36 cellular contexts compared by ENCODE assay signal in the genomic region with DNA sequence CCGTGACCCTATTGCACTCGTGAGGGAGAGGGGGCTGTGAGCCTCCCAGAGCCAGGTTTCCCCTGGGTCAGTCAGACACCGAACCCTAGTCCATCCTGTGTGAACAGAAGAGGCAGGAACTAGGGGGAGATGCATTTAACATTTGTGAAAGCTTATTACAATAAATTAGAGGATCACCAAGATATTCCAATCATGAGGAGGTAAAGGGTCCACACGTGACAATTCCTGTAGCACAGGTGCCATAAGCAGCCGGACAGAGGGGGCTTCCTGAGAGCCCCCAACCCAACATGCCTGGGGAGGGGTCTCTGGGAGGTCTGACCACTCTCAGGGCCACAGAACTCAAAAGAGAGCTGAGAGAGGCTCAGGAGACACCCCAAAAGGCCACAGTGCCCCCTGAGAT.
"Had no signal": no experiment of that assay in that cellular context is flagged by ENCODE, and none has a peak within 500 bp of the region (broad histone marks: within the 10 kb centered on the region; RNA-seq: fewer than 3 reads in every experiment).

No MANE protein-coding gene starts in this region.

- H3K27me3 Mint-ChIP-seq: activated CD4-positive, alpha-beta T cell treated with anti-CD3 and anti-CD28 coated beads, Interleukin-2, amount 10 ng/mL, durations not matched to agents 7 days and 5 days had no signal

- DNase-seq: activated CD4-positive, alpha-beta memory T cell treated with anti-CD3 and anti-CD28 coated beads, Interleukin-2, amount 10 ng/mL, durations not matched to agents 7 days and 5 days; activated CD4-positive, alpha-beta T cell treated with anti-CD3 and anti-CD28 coated beads for 1 hour; activated CD4-positive, alpha-beta T cell treated with anti-CD3 and anti-CD28 coated beads for 36 hours; activated CD4-positive, alpha-beta T cell treated with anti-CD3 and anti-CD28 coated beads for 48 hours; activated CD4-positive, alpha-beta T cell treated with anti-CD3 and anti-CD28 coated beads, Interleukin-2, amount 10 ng/mL, durations not matched to agents 7 days and 5 days; activated CD4-positive, alpha-beta T cell treated with anti-CD3 and anti-CD28 coated beads, Interleukin-2, amount 50 U/mL, for 48 hours; activated CD4-positive, CD25-positive, alpha-beta regulatory T cell; activated CD8-positive, alpha-beta memory T cell treated with anti-CD3 and anti-CD28 coated beads for 24 hours; activated CD8-positive, alpha-beta memory T cell treated with anti-CD3 and anti-CD28 coated beads, Interleukin-2, amount 10 ng/mL, durations not matched to agents 7 days and 5 days; activated CD8-positive, alpha-beta memory T cell treated with anti-CD3 and anti-CD28 coated beads, Interleukin-2, amount 50 U/mL, for 48 hours; activated CD8-positive, alpha-beta T cell treated with anti-CD3 and anti-CD28 coated beads, Interleukin-2, amount 10 ng/mL, durations not matched to agents 7 days and 5 days; activated gamma-delta T cell treated with Interleukin-2 at 50 U/mL for 16 hours; activated naive CD4-positive, alpha-beta T cell; activated naive CD4-positive, alpha-beta T cell treated with anti-CD3 and anti-CD28 coated beads for 36 hours; activated naive CD4-positive, alpha-beta T cell treated with anti-CD3 and anti-CD28 coated beads, Interleukin-2, amount 50 U/mL, for 16 hours; activated naive CD8-positive, alpha-beta T cell treated with anti-CD3 and anti-CD28 coated beads for 36 hours; activated T-cell treated with anti-CD3 and anti-CD28 coated beads, Interleukin-2, amount 50 U/mL, for 4 hours; activated T-cell treated with anti-CD3 and anti-CD28 coated beads, Interleukin-2, amount 50 U/mL, for 72 hours; adrenal gland; amniotic stem cell; aorta; body of pancreas; cerebellar nuclear complex; T-cell; T-helper 17 cell; T1000 had no signal

- H3K4me1 Mint-ChIP-seq: activated CD4-positive, alpha-beta memory T cell treated with anti-CD3 and anti-CD28 coated beads, Interleukin-2, amount 10 ng/mL, durations not matched to agents 7 days and 5 days; activated CD4-positive, alpha-beta T cell treated with anti-CD3 and anti-CD28 coated beads for 36 hours; activated CD4-positive, alpha-beta T cell treated with anti-CD3 and anti-CD28 coated beads, Interleukin-2, amount 10 ng/mL, durations not matched to agents 7 days and 5 days; activated CD8-positive, alpha-beta memory T cell treated with anti-CD3 and anti-CD28 coated beads, Interleukin-2, amount 10 ng/mL, durations not matched to agents 7 days and 5 days; activated naive CD8-positive, alpha-beta T cell treated with anti-CD3 and anti-CD28 coated beads for 36 hours; activated T-helper 17 cell treated with anti-CD3 and anti-CD28 coated beads, Interleukin-2, amount 50 U/mL, for 72 hours; central memory CD8-positive, alpha-beta T cell; T-cell; T-helper 17 cell had no signal

- H3K9me3 ChIP-seq: adrenal gland, body of pancreas, breast epithelium had no signal

- H3K27ac Mint-ChIP-seq: activated CD4-positive, alpha-beta memory T cell treated with anti-CD3 and anti-CD28 coated beads, Interleukin-2, amount 10 ng/mL, durations not matched to agents 7 days and 5 days; activated CD4-positive, alpha-beta T cell treated with anti-CD3 and anti-CD28 coated beads for 36 hours; activated CD4-positive, alpha-beta T cell treated with anti-CD3 and anti-CD28 coated beads, Interleukin-2, amount 10 ng/mL, durations not matched to agents 7 days and 5 days; activated CD8-positive, alpha-beta memory T cell treated with anti-CD3 and anti-CD28 coated beads, Interleukin-2, amount 10 ng/mL, durations not matched to agents 7 days and 5 days; activated CD8-positive, alpha-beta T cell treated with anti-CD3 and anti-CD28 coated beads, Interleukin-2, amount 10 ng/mL, durations not matched to agents 7 days and 5 days; activated naive CD4-positive, alpha-beta T cell treated with anti-CD3 and anti-CD28 coated beads for 36 hours; activated naive CD4-positive, alpha-beta T cell treated with anti-CD3 and anti-CD28 coated beads, Interleukin-2, amount 50 U/mL, for 72 hours; activated naive CD8-positive, alpha-beta T cell treated with anti-CD3 and anti-CD28 coated beads for 36 hours; activated T-cell treated with anti-CD3 and anti-CD28 coated beads, Interleukin-2, amount 50 U/mL, for 72 hours; activated T-helper 1 cell treated with anti-CD3 and anti-CD28 coated beads, Interleukin-12 subunit alpha, Interleukin-12 subunit beta, Interleukin-2, Interleukin-4 antibody, amounts not matched to agents 30 ng/mL and 10 ng/mL and 1 ng/mL, durations not matched to agents 14 hours and 24 hours and 36 hours; activated T-helper 17 cell treated with anti-CD3 and anti-CD28 coated beads, Interleukin-2, amount 50 U/mL, for 72 hours; T-cell; T-helper 17 cell; WTC11 had no signal

- H3K9me3 Mint-ChIP-seq: activated CD4-positive, alpha-beta memory T cell treated with anti-CD3 and anti-CD28 coated beads, Interleukin-2, amount 10 ng/mL, durations not matched to agents 7 days and 5 days; activated CD4-positive, alpha-beta T cell treated with anti-CD3 and anti-CD28 coated beads, Interleukin-2, amount 10 ng/mL, durations not matched to agents 7 days and 5 days; activated T-cell treated with anti-CD3 and anti-CD28 coated beads, Interleukin-2, amount 50 U/mL, for 4 hours; activated T-helper 17 cell treated with anti-CD3 and anti-CD28 coated beads, Interleukin-2, amount 50 U/mL, for 72 hours had no signal

- H3K36me3 ChIP-seq: adrenal gland, brain microvascular endothelial cell, breast epithelium, WERI-Rb-1 had no signal

- H3K4me3 ChIP-seq: adrenal gland, body of pancreas, breast epithelium had no signal

- H3K27me3 ChIP-seq: adrenal gland, body of pancreas, brain microvascular endothelial cell, breast epithelium had no signal

- H3K36me3 Mint-ChIP-seq: activated CD8-positive, alpha-beta memory T cell treated with anti-CD3 and anti-CD28 coated beads, Interleukin-2, amount 10 ng/mL, durations not matched to agents 7 days and 5 days; activated naive CD4-positive, alpha-beta T cell treated with anti-CD3 and anti-CD28 coated beads, Interleukin-2, amount 50 U/mL, for 72 hours; T-cell had no signal

- H3K4me3 Mint-ChIP-seq: activated CD4-positive, alpha-beta memory T cell treated with anti-CD3 and anti-CD28 coated beads, Interleukin-2, amount 10 ng/mL, durations not matched to agents 7 days and 5 days; activated CD4-positive, alpha-beta T cell treated with anti-CD3 and anti-CD28 coated beads for 36 hours; activated CD4-positive, alpha-beta T cell treated with anti-CD3 and anti-CD28 coated beads, Interleukin-2, amount 10 ng/mL, durations not matched to agents 7 days and 5 days; activated CD8-positive, alpha-beta memory T cell treated with anti-CD3 and anti-CD28 coated beads, Interleukin-2, amount 10 ng/mL, durations not matched to agents 7 days and 5 days; activated CD8-positive, alpha-beta T cell treated with anti-CD3 and anti-CD28 coated beads, Interleukin-2, amount 10 ng/mL, durations not matched to agents 7 days and 5 days; activated naive CD4-positive, alpha-beta T cell treated with anti-CD3 and anti-CD28 coated beads for 36 hours; activated naive CD8-positive, alpha-beta T cell treated with anti-CD3 and anti-CD28 coated beads for 36 hours; activated T-cell treated with anti-CD3 and anti-CD28 coated beads, Interleukin-2, amount 50 U/mL, for 4 hours; activated T-cell treated with anti-CD3 and anti-CD28 coated beads, Interleukin-2, amount 50 U/mL, for 72 hours; activated T-helper 1 cell treated with anti-CD3 and anti-CD28 coated beads, Interleukin-12 subunit alpha, Interleukin-12 subunit beta, Interleukin-2, Interleukin-4 antibody, amounts not matched to agents 30 ng/mL and 10 ng/mL and 1 ng/mL, durations not matched to agents 14 hours and 24 hours and 36 hours; activated T-helper 17 cell treated with anti-CD3 and anti-CD28 coated beads, Interleukin-2, amount 50 U/mL, for 72 hours; central memory CD8-positive, alpha-beta T cell; T-cell; T-helper 17 cell; WTC11 had no signal

- FAIRE-seq: astrocyte had no signal

- H3K27ac ChIP-seq: adrenal gland, body of pancreas, brain microvascular endothelial cell, breast epithelium, WERI-Rb-1 had no signal

- ATAC-seq: activated CD4-positive, alpha-beta T cell treated with anti-CD3 and anti-CD28 coated beads for 36 hours; activated CD4-positive, CD25-positive, alpha-beta regulatory T cell treated with anti-CD3 and anti-CD28 coated beads, Interleukin-2, amount 50 U/mL, for 24 hours; activated CD8-positive, alpha-beta memory T cell treated with anti-CD3 and anti-CD28 coated beads, Interleukin-2, amount 10 ng/mL, durations not matched to agents 7 days and 5 days; activated CD8-positive, alpha-beta T cell treated with anti-CD3 and anti-CD28 coated beads, Interleukin-2, amount 10 ng/mL, durations not matched to agents 7 days and 5 days; activated T-cell treated with anti-CD3 and anti-CD28 coated beads, Interleukin-2, amount 50 U/mL, for 4 hours; activated T-cell treated with anti-CD3 and anti-CD28 coated beads, Interleukin-2, amount 50 U/mL, for 72 hours; activated T-helper 17 cell treated with anti-CD3 and anti-CD28 coated beads, Interleukin-2, amount 50 U/mL, for 72 hours; body of pancreas; T-cell; T-helper 17 cell; WTC11 had no signal

- H3K4me1 ChIP-seq: adrenal gland, breast epithelium had no signal
